ENCODE assay signal across 16 cellular contexts in genomic region chr9:137192448-137192780, GRCh38. TPM values are rescaled to one million over a fixed set of nuclear protein-coding genes. Genes with fewer than 3 reads are reported as not detected.
A peak's percentile ranks its signal among the peaks of the same experiment; 100 is the strongest.
DNase-seq lines count a peak whose midpoint lies in the region; ATAC-seq and TF ChIP-seq lines count a peak whose summit lies in the region.
"Had no signal": no experiment of that assay in that cellular context is flagged by ENCODE, and none has a peak within 500 bp of the region (broad histone marks: within the 10 kb centered on the region; RNA-seq: fewer than 3 reads in every experiment).

No MANE protein-coding gene starts in this region.

- no peak overlapping the region for H3K14ac ChIP-seq in IMR-90 (replicated peaks; ENCODE audit: low read depth, low read length)

- intact Hi-C loops in IMR-90 (cut with micrococcal nuclease) (no loop called here), breast epithelium (cut with DNase I; ENCODE audit: low total_unique reads) (no loop called here)

- no peak for ATAC-seq in IMR-90 (ENCODE audit: low read depth)
- ATAC-seq: PC-3 had no signal

- H3K27me3 ChIP-seq in IMR-90 (ENCODE audit: control insufficient read depth, insufficient read depth, low read length) (no peaks in the 10 kb centered on the region), breast epithelium (no peaks in the 10 kb centered on the region)
- H3K27me3 ChIP-seq: SJCRH30 had no signal

- no peak overlapping the region for H2AFZ ChIP-seq in IMR-90 (replicated peaks; ENCODE audit: low read length, poor library complexity)

- peak overlapping the region in 2 of 3 experiments; percentile 31 to 38 for H3K4me3 Mint-ChIP-seq in nephron
- H3K4me3 Mint-ChIP-seq: CD14-positive monocyte had no signal

- 100% methylated on average over 3 of the region's 10 CpGs; no CpG with 5 or more reads in 1 of the 2 experiments for WGBS in IMR-90 (ENCODE audit: extremely low coverage in 2 of 2, insufficient read length in 1 of 2), 2 experiments

- dilution Hi-C loops in IMR-90 (cut with HindIII; ENCODE audit: low sequenced_read_pairs, unreplicated experiment): no loop called here

- peaks cover 22% of the 10 kb centered on the region for H3K4me1 Mint-ChIP-seq in nephron

- no peak for DNase-seq in IMR-90
- no peak for DNase-seq in GM13977 (ENCODE audit: low spot score)
- DNase-seq in breast epithelium (ENCODE audit: low spot score in 2 of 2): no peak
- no peak for DNase-seq in CD1c-positive myeloid dendritic cell (ENCODE audit: extremely low spot score)
- DNase-seq: ACHN, DMS79 treated with DMSO at 0.1 percent for 48 hours, Karpas-422, NCI-H1417 treated with DMSO at 0.1 percent for 48 hours, NCI-H187 treated with DMSO at 0.1 percent for 48 hours, NCI-H2227 treated with DMSO at 0.1 percent for 48 hours, NCI-H510A treated with DMSO at 0.1 percent for 48 hours, PC-3, SJCRH30 had no signal

- no peaks in the 10 kb centered on the region for H3K36me3 Mint-ChIP-seq in nephron (ENCODE audit: low read depth)

- H3K18ac ChIP-seq in IMR-90 (ENCODE audit: low read depth, low read length): no peak overlapping the region

- no peak overlapping the region for H3K23ac ChIP-seq in IMR-90 (ENCODE audit: low read depth, low read length)

- no peak overlapping the region for H3K4me2 ChIP-seq in IMR-90 (ENCODE audit: low read depth, low read length)

- H3K9me1 ChIP-seq in IMR-90 (ENCODE audit: insufficient read depth, low read length): no peaks in the 10 kb centered on the region

- H4K8ac ChIP-seq in IMR-90 (ENCODE audit: low read depth in 2 of 2, low read length in 2 of 2): no peak overlapping the region

- no peak overlapping the region for H3K4ac ChIP-seq in IMR-90 (ENCODE audit: low read depth, low read length)

- TF ChIP-seq RAD21 in IMR-90 (IDR thresholded peaks at IDR 0.05; ENCODE audit: low read length): no peak

- no peaks in the 10 kb centered on the region for H3K27me3 Mint-ChIP-seq in nephron (ENCODE audit: low read depth)

- no peak overlapping the region for H2BK15ac ChIP-seq in IMR-90 (ENCODE audit: low read depth, low read length)

- no peak overlapping the region for H2AK5ac ChIP-seq in IMR-90 (ENCODE audit: low read depth, low read length)

- POLR2A ChIA-PET in IMR-90 (lab: Charles Lee; ENCODE audit: unreplicated experiment): no interaction called here

- in situ Hi-C loops in IMR-90 (cut with MboI; ENCODE audit: low sequenced_read_pairs) (no loop called here), GM13977 (cut with MboI; ENCODE audit: low pct_unique_long_range_greater_than_20kb, low sequenced_read_pairs, unreplicated experiment) (no loop called here)

- H3K79me1 ChIP-seq in IMR-90 (ENCODE audit: low read depth in 1 of 2, low read length in 2 of 2): peaks cover 5 to 72% of the 10 kb centered on the region in 2 experiments

- H3K27ac Mint-ChIP-seq in nephron: no peak overlapping the region
- H3K27ac Mint-ChIP-seq: CD14-positive monocyte had no signal

- no peak for TF ChIP-seq POLR2A in IMR-90 (IDR thresholded peaks at IDR 0.05; ENCODE audit: low read depth, low read length)
- no peak for TF ChIP-seq POLR2A in breast epithelium (IDR thresholded peaks at IDR 0.05)

- no peak overlapping the region for H2BK5ac ChIP-seq in IMR-90 (ENCODE audit: low read depth, low read length, poor library complexity, severe bottlenecking)

- TF ChIP-seq CTCF in IMR-90 (conservative IDR thresholded peaks at IDR 0.05; ENCODE audit: low read depth, low read length) (no peak), nephron (IDR thresholded peaks at IDR 0.05; ENCODE audit: unreplicated experiment in 3 of 3) (no peak), GM13977 (IDR thresholded peaks at IDR 0.05; ENCODE audit: extremely low read depth, insufficient read depth, missing control alignments) (no peak), breast epithelium (IDR thresholded peaks at IDR 0.05) (no peak)

- peak overlapping the region; percentile 72 for H2AK9ac ChIP-seq in IMR-90 (replicated peaks; ENCODE audit: low read depth, low read length, poor library complexity)

- no peak overlapping the region for H2BK20ac ChIP-seq in IMR-90 (ENCODE audit: low read depth, low read length)

- H3K4me1 ChIP-seq in IMR-90 (ENCODE audit: control insufficient read depth, insufficient read depth, low read length) (peaks cover 11% of the 10 kb centered on the region), breast epithelium (peaks cover 18 to 33% of the 10 kb centered on the region in 2 donors)

- H3K9me3 ChIP-seq in IMR-90 (ENCODE audit: control insufficient read depth, insufficient read depth, low read length): no peaks in the 10 kb centered on the region
- no peaks in the 10 kb centered on the region for H3K9me3 ChIP-seq in breast epithelium
- H3K9me3 ChIP-seq: SJCRH30 had no signal

- peaks cover 26% of the 10 kb centered on the region for H3K36me3 ChIP-seq in IMR-90 (ENCODE audit: control insufficient read depth, insufficient read depth, low read length)
- H3K36me3 ChIP-seq in breast epithelium: no peaks in the 10 kb centered on the region

- H3K9ac ChIP-seq in IMR-90 (ENCODE audit: low read depth, low read length): no peak overlapping the region

- H3K27ac ChIP-seq in IMR-90 (ENCODE audit: insufficient read depth, low read length) (no peak overlapping the region), angular gyrus (ENCODE audit: low read depth, low read length) (peak overlapping the region; percentile 100), breast epithelium (no peak overlapping the region)
- H3K27ac ChIP-seq: SJCRH30 had no signal

- no peak overlapping the region for H4K91ac ChIP-seq in IMR-90 (ENCODE audit: insufficient read depth, low read depth, low read length)

- no TSS peak for BruUV-seq in IMR-90 (replicated peaks; lab: Mats Ljungman, UMichigan)

- no peak overlapping the region for H3K56ac ChIP-seq in IMR-90 (ENCODE audit: extremely low read depth, insufficient read depth, low read length)

- H4K20me1 ChIP-seq in IMR-90 (ENCODE audit: insufficient read depth, low read length): peaks cover 31% of the 10 kb centered on the region

- CTCF ChIA-PET in IMR-90 (lab: Yijun Ruan, JAX): no interaction called here

- H3K9me3 Mint-ChIP-seq in nephron: no peaks in the 10 kb centered on the region

- H2BK120ac ChIP-seq in IMR-90 (ENCODE audit: low read depth, low read length): no peak overlapping the region

- no peak overlapping the region for H3K4me3 ChIP-seq in IMR-90 (ENCODE audit: insufficient read depth, low read depth, low read length)
- no peak overlapping the region for H3K4me3 ChIP-seq in breast epithelium
- H3K4me3 ChIP-seq: SJCRH30 had no signal

- H4K5ac ChIP-seq in IMR-90 (ENCODE audit: low read depth, low read length): no peak overlapping the region

TF ChIP-seq in IMR-90, 13 proteins besides CTCF, POLR2A, EP300 and RAD21:
- no peak for TF ChIP-seq USF2 (IDR thresholded peaks at IDR 0.05; ENCODE audit: low read depth, low read length)
- TF ChIP-seq ELK1 (IDR thresholded peaks at IDR 0.05; ENCODE audit: borderline replicate concordance, low read depth, low read length): no peak
- no peak for TF ChIP-seq SMC3 (IDR thresholded peaks at IDR 0.05; ENCODE audit: low read depth, low read length)
- no peak for TF ChIP-seq RFX5 (IDR thresholded peaks at IDR 0.05; ENCODE audit: low read depth, low read length)

RNA-seq across cellular contexts. Expression of gene SSNA1, which starts 3.9 kb away (rescaled TPM):
- 55.7 and 63.9 TPM in 2 replicates for total RNA-seq in IMR-90 (2012; rRNA removed)
- 86.7 and 107 TPM in 2 replicates for polyA plus RNA-seq in IMR-90 (2012; rRNA removed)
- 102 and 149 TPM in 2 replicates for polyA plus RNA-seq in IMR-90 (2012; cell fraction: cytosol; rRNA removed)
- polyA plus RNA-seq in IMR-90 (2012; cell fraction: nucleus; rRNA removed; ENCODE audit: low replicate concordance): 40.6 and 69.4 TPM in 2 replicates
- total RNA-seq in breast epithelium: 10 to 100 TPM; 75.0 to 92.8 (median 82.7) TPM

RNA-seq across cellular contexts. Expression of gene ANAPC2, which starts 4.1 kb away (rescaled TPM):
- total RNA-seq in IMR-90 (2012; rRNA removed) (9.3 and 9.4 TPM in 2 replicates), breast epithelium (10 to 100 TPM; 32.0 to 35.7 (median 32.9) TPM)
- polyA plus RNA-seq in IMR-90 (2012; rRNA removed): 29.5 and 34.3 TPM in 2 replicates
- polyA plus RNA-seq in IMR-90 (2012; cell fraction: cytosol; rRNA removed): 18.0 and 23.4 TPM in 2 replicates
- polyA plus RNA-seq in IMR-90 (2012; cell fraction: nucleus; rRNA removed; ENCODE audit: low replicate concordance): 171 and 370 TPM in 2 replicates

RNA-seq across cellular contexts. Expression of gene TPRN, which starts 8.1 kb away (rescaled TPM):
- 1.7 and 1.8 TPM in 2 replicates for total RNA-seq in IMR-90 (2012; rRNA removed)
- 5.3 and 7.1 TPM in 2 replicates for polyA plus RNA-seq in IMR-90 (2012; rRNA removed)
- polyA plus RNA-seq in IMR-90 (2012; cell fraction: cytosol; rRNA removed): 5.4 and 5.8 TPM in 2 replicates
- 6.4 and 17.7 TPM in 2 replicates for polyA plus RNA-seq in IMR-90 (2012; cell fraction: nucleus; rRNA removed; ENCODE audit: low replicate concordance)
- total RNA-seq in breast epithelium: 1 to 10 TPM; 4.0 to 9.2 (median 8.5) TPM

RNA-seq across cellular contexts. Expression of gene TMEM203, which starts 13.0 kb away (rescaled TPM):
- total RNA-seq in IMR-90 (2012; rRNA removed) (18.8 and 20.8 TPM in 2 replicates), breast epithelium (10 to 100 TPM; 26.5 to 36.6 (median 26.6) TPM)
- 39.1 and 40.6 TPM in 2 replicates for polyA plus RNA-seq in IMR-90 (2012; rRNA removed)
- 37.1 and 39.7 TPM in 2 replicates for polyA plus RNA-seq in IMR-90 (2012; cell fraction: cytosol; rRNA removed)
- polyA plus RNA-seq in IMR-90 (2012; cell fraction: nucleus; rRNA removed; ENCODE audit: low replicate concordance): 13.2 and 13.3 TPM in 2 replicates

RNA-seq across cellular contexts. Expression of gene NDOR1, which starts 13.1 kb away (rescaled TPM):
- 0.90 and 1.1 TPM in 2 replicates for total RNA-seq in IMR-90 (2012; rRNA removed)
- 10.6 and 14.0 TPM in 2 replicates for polyA plus RNA-seq in IMR-90 (2012; rRNA removed)
- polyA plus RNA-seq in IMR-90 (2012; cell fraction: cytosol; rRNA removed): 4.5 and 5.9 TPM in 2 replicates
- polyA plus RNA-seq in IMR-90 (2012; cell fraction: nucleus; rRNA removed; ENCODE audit: low replicate concordance): 35.3 and 101 TPM in 2 replicates
- total RNA-seq in breast epithelium: 1 to 10 TPM; 4.6 to 9.5 (median 7.2) TPM
